ENCODE assay signal across 1 cellular context in the genomic region with DNA sequence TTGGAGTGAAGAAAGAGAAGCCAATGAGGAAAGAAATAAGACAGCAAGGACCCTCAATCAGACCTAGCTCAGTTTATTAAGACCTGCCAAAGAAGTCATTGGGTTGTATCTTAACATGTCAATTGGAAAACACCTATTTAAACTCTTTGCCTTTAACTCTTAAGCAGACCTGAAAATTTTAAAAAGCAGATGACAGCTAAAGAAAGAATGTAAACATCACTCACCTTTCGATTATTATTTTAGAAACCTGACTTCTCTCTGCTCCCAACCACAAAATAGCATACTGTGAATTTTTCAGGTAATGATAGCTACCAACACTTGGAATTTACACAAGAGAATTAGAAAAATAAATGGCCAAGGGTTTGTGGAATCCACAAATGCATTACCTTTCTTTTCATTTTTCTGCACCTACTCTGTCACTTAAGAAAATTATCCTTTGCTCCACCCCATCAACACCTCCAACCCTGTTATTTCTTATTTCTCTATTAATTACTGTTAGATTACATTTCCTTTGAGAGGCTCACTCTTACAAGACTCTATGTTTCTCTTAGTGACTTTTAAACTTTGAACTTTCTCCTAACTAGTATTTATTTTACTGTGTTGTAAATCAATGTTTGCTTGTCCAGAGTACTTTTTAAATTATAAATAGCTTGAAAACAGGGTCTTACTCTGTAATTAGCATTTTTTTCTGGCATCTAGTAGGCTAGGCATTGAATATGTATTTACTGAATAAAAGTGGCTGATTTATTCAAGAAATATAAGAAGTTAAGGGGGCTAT.
TF ChIP-seq lines count a peak whose summit lies in the region.

No MANE protein-coding gene starts in this region.

TF ChIP-seq in H1, 55 proteins besides CTCF, POLR2A, EP300 and RAD21:
- TF ChIP-seq JUND (IDR thresholded peaks at IDR 0.05; ENCODE audit: low read length) (no peak), SP4 (IDR thresholded peaks at IDR 0.05; ENCODE audit: low read length) (no peak), MAFK (IDR thresholded peaks at IDR 0.05; ENCODE audit: low read depth, low read length) (no peak), SRF (IDR thresholded peaks at IDR 0.05; ENCODE audit: low read depth, low read length) (no peak), EGR1 (IDR thresholded peaks at IDR 0.05; ENCODE audit: borderline replicate concordance, low read depth, low read length) (no peak), SP1 (IDR thresholded peaks at IDR 0.05; ENCODE audit: low read depth, low read length) (no peak), CBX5 (IDR thresholded peaks at IDR 0.05; ENCODE audit: low read depth, low read length) (no peak), POLR2AphosphoS5 (IDR thresholded peaks at IDR 0.05; ENCODE audit: low read depth, low read length) (no peak), CHD2 (IDR thresholded peaks at IDR 0.05; ENCODE audit: low read length) (no peak), TEAD4 (IDR thresholded peaks at IDR 0.05; ENCODE audit: low read depth, low read length) (no peak)
- TF ChIP-seq, protein P1, sequence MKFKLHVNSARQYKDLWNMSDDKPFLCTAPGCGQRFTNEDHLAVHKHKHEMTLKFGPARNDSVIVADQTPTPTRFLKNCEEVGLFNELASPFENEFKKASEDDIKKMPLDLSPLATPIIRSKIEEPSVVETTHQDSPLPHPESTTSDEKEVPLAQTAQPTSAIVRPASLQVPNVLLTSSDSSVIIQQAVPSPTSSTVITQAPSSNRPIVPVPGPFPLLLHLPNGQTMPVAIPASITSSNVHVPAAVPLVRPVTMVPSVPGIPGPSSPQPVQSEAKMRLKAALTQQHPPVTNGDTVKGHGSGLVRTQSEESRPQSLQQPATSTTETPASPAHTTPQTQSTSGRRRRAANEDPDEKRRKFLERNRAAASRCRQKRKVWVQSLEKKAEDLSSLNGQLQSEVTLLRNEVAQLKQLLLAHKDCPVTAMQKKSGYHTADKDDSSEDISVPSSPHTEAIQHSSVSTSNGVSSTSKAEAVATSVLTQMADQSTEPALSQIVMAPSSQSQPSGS (IDR thresholded peaks at IDR 0.05; ENCODE audit: low read length) = no peak
- TF ChIP-seq, protein P2, sequence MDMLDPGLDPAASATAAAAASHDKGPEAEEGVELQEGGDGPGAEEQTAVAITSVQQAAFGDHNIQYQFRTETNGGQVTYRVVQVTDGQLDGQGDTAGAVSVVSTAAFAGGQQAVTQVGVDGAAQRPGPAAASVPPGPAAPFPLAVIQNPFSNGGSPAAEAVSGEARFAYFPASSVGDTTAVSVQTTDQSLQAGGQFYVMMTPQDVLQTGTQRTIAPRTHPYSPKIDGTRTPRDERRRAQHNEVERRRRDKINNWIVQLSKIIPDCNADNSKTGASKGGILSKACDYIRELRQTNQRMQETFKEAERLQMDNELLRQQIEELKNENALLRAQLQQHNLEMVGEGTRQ (IDR thresholded peaks at IDR 0.05; ENCODE audit: low read length) = no peak
